Comparison of ENCODE assay signal across 13 cellular contexts in genomic region chr16:50635505-50636392, GRCh38. TPM values are rescaled to one million over a fixed set of nuclear protein-coding genes. Genes with fewer than 3 reads are reported as not detected.
DNase-seq lines count a peak whose midpoint lies in the region; ATAC-seq and TF ChIP-seq lines count a peak whose summit lies in the region.
"Had no signal": no experiment of that assay in that cellular context is flagged by ENCODE, and none has a peak within 500 bp of the region (broad histone marks: within the 10 kb centered on the region; RNA-seq: fewer than 3 reads in every experiment).

No MANE protein-coding gene starts in this region.

- TF ChIP-seq CTCF in SK-N-SH (IDR thresholded peaks at IDR 0.05) (no peak), HL-60 (IDR thresholded peaks at IDR 0.05; ENCODE audit: insufficient read depth, low read length) (no peak), adrenal gland (IDR thresholded peaks at IDR 0.05) (no peak)

- no peak overlapping the region for H2BK15ac ChIP-seq in neuronal stem cell (ENCODE audit: low read length)

- DNase-seq in SK-N-SH (peak; percentile 53), HL-60 (ENCODE audit: low read depth in 1 of 2, low spot score in 1 of 2) (peak; percentile 44 to 65), neuronal stem cell (ENCODE audit: low spot score) (no peak), superior temporal gyrus (ENCODE audit: extremely low spot score) (no peak), adrenal gland (no peak), hypothalamus (lab: John Stamatoyannopoulos, UW) (no peak)
- peak; percentile 23 to 40 for DNase-seq in activated CD4-positive, alpha-beta T cell treated with anti-CD3 and anti-CD28 coated beads, Interleukin-2, amount 50 U/mL, for 48 hours
- DNase-seq: EL, NCI-H2029 treated with DMSO at 0.1 percent for 48 hours had no signal

- ATAC-seq in SK-N-SH treated with all-trans-retinoic acid at 6 μM for 48 hours, result no peak

- H3K79me1 ChIP-seq in neuronal stem cell (ENCODE audit: low read depth, low read length), result no peaks in the 10 kb centered on the region

- no peak overlapping the region for H3K4me3 ChIP-seq in SK-N-SH (ENCODE audit: low read depth in 2 of 2, low read length in 1 of 2)
- no peak overlapping the region for H3K4me3 ChIP-seq in HL-60 (replicated peaks; ENCODE audit: insufficient read depth, low read length)
- no peak overlapping the region for H3K4me3 ChIP-seq in neuronal stem cell (ENCODE audit: low read length in 2 of 2)
- no peak overlapping the region for H3K4me3 ChIP-seq in adrenal gland

- H4K20me1 ChIP-seq in SK-N-SH (ENCODE audit: insufficient read depth), result no peaks in the 10 kb centered on the region

- H3K18ac ChIP-seq in neuronal stem cell (ENCODE audit: low read length), result no peak overlapping the region

- H3F3A ChIP-seq in SK-N-SH (replicated peaks; ENCODE audit: insufficient read depth), result no peaks in the 10 kb centered on the region

- TF ChIP-seq POLR2A in adrenal gland (IDR thresholded peaks at IDR 0.05), result no peak

- WGBS in SK-N-SH (ENCODE audit: low lambda C conversion rate), result 56% methylated on average over 16 of the region's 17 CpGs
- WGBS in neuronal stem cell (ENCODE audit: extremely low coverage in 2 of 2, insufficient read length in 2 of 2, insufficient replicate concordance in 1 of 2), 2 donors, result no CpG with 5 or more reads among the region's 17 CpGs
- WGBS in adrenal gland, 4 donors, result 71 to 79% (median 78%) methylated on average over 15 to 17 of the region's 17 CpGs

- no peak overlapping the region for H4K91ac ChIP-seq in neuronal stem cell (ENCODE audit: low read depth, low read length, poor library complexity)

- H2BK5ac ChIP-seq in neuronal stem cell (ENCODE audit: low read length), result no peak overlapping the region

- H2AFZ ChIP-seq in SK-N-SH (ENCODE audit: low read depth) (no peak overlapping the region), neuronal stem cell (ENCODE audit: low read length) (peak overlapping the region; percentile 8)

- H3K27me3 ChIP-seq in SK-N-SH (ENCODE audit: insufficient read depth), result no peaks in the 10 kb centered on the region
- H3K27me3 ChIP-seq in HL-60 (ENCODE audit: insufficient read depth, poor library complexity, severe bottlenecking), result peaks cover 2% of the 10 kb centered on the region
- no peaks in the 10 kb centered on the region for H3K27me3 ChIP-seq in neuronal stem cell (ENCODE audit: control insufficient read depth in 3 of 3, insufficient read depth in 3 of 3, low read depth in 1 of 3, low read length in 3 of 3)
- H3K27me3 ChIP-seq in adrenal gland, result no peaks in the 10 kb centered on the region

- H3K36me3 ChIP-seq in SK-N-SH (replicated peaks in 1 of 2; ENCODE audit: control insufficient read depth in 1 of 2, insufficient read depth in 2 of 2, low read length in 1 of 2) (no peaks in the 10 kb centered on the region), neuronal stem cell (replicated peaks in 1 of 2; ENCODE audit: control insufficient read depth in 2 of 2, insufficient read depth in 2 of 2, low read length in 2 of 2) (peaks cover 0 to 10% of the 10 kb centered on the region in 2 donors), adrenal gland (replicated peaks in 1 of 2) (no peaks in the 10 kb centered on the region)

- CTCF ChIA-PET in SK-N-SH (lab: Yijun Ruan, JAX), result interaction anchor here (0.9 to 4.1 kb wide), 5 partner anchors 9 to 131 kb away, joined by 3 to 17 read pairs (median 3); no protein-coding TSS in a partner anchor

- intact Hi-C loops in adrenal gland (cut with DNase I), result no loop called here

- H2AK5ac ChIP-seq in neuronal stem cell (ENCODE audit: low read depth, low read length), result no peak overlapping the region

- H3K14ac ChIP-seq in neuronal stem cell (ENCODE audit: low read length), result no peak overlapping the region

- POLR2A ChIA-PET in SK-N-SH (lab: Yijun Ruan, JAX), result no interaction called here

- no peaks in the 10 kb centered on the region; a peak in 1 of 4 replicates for H3K4me1 ChIP-seq in SK-N-SH (ENCODE audit: control insufficient read depth in 1 of 2, insufficient read depth in 2 of 2, low read depth in 1 of 2, low read length in 1 of 2)
- H3K4me1 ChIP-seq in neuronal stem cell (ENCODE audit: control insufficient read depth in 2 of 2, insufficient read depth in 1 of 2, low read depth in 1 of 2, low read length in 2 of 2), result no peaks in the 10 kb centered on the region
- H3K4me1 ChIP-seq in adrenal gland (replicated peaks in 1 of 2), result peaks cover 0 to 8% of the 10 kb centered on the region in 2 donors

- no peak overlapping the region for H3K27ac ChIP-seq in SK-N-SH (ENCODE audit: low read depth in 2 of 2, low read length in 1 of 2)
- H3K27ac ChIP-seq in HL-60 (replicated peaks), result no peak overlapping the region
- H3K27ac ChIP-seq in neuronal stem cell (replicated peaks; ENCODE audit: low read length), result no peak overlapping the region
- H3K27ac ChIP-seq in adrenal gland, result no peak overlapping the region

- no peak overlapping the region for H3K4ac ChIP-seq in neuronal stem cell (ENCODE audit: low read length)

- H3K9me2 ChIP-seq in SK-N-SH, result no peaks in the 10 kb centered on the region

- no peak overlapping the region for H2BK12ac ChIP-seq in neuronal stem cell (ENCODE audit: low read length)

- H4K8ac ChIP-seq in neuronal stem cell (ENCODE audit: low read depth, low read length), result no peak overlapping the region

- no peaks in the 10 kb centered on the region for H3K9me3 ChIP-seq in SK-N-SH
- no peaks in the 10 kb centered on the region for H3K9me3 ChIP-seq in neuronal stem cell (replicated peaks in 1 of 2; ENCODE audit: control insufficient read depth in 2 of 2, insufficient read depth in 1 of 2, low read depth in 1 of 2, low read length in 2 of 2)
- no peaks in the 10 kb centered on the region for H3K9me3 ChIP-seq in adrenal gland (replicated peaks in 1 of 3)

- H3K79me2 ChIP-seq in SK-N-SH (ENCODE audit: insufficient read depth), result no peaks in the 10 kb centered on the region

- no peak for TF ChIP-seq EP300 in SK-N-SH (IDR thresholded peaks at IDR 0.05; ENCODE audit: borderline replicate concordance in 1 of 2, low read depth in 1 of 2, low read length in 1 of 2)

- H3K9ac ChIP-seq in SK-N-SH (no peak overlapping the region), neuronal stem cell (ENCODE audit: low read depth, low read length, poor library complexity) (no peak overlapping the region)

- no peak for TF ChIP-seq RAD21 in SK-N-SH (IDR thresholded peaks at IDR 0.05; ENCODE audit: low read length)

- H2BK120ac ChIP-seq in neuronal stem cell (ENCODE audit: low read depth, low read length), result no peak overlapping the region

- no peak overlapping the region for H3K23ac ChIP-seq in neuronal stem cell (ENCODE audit: low read depth, low read length, poor library complexity)

- H3K4me2 ChIP-seq in SK-N-SH (no peak overlapping the region), neuronal stem cell (ENCODE audit: insufficient read depth, low read length, poor library complexity, severe bottlenecking) (no peak overlapping the region)

TF ChIP-seq in SK-N-SH, 30 proteins besides CTCF, POLR2A, EP300 and RAD21:
- TF ChIP-seq, protein P1, sequence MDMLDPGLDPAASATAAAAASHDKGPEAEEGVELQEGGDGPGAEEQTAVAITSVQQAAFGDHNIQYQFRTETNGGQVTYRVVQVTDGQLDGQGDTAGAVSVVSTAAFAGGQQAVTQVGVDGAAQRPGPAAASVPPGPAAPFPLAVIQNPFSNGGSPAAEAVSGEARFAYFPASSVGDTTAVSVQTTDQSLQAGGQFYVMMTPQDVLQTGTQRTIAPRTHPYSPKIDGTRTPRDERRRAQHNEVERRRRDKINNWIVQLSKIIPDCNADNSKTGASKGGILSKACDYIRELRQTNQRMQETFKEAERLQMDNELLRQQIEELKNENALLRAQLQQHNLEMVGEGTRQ (IDR thresholded peaks at IDR 0.05; ENCODE audit: borderline replicate concordance, low read depth, low read length), result no peak
- TF ChIP-seq USF1 (IDR thresholded peaks at IDR 0.05; ENCODE audit: borderline replicate concordance, low read depth), result peak; percentile 32; the same call in 1 of the 2 replicates
TF ChIP-seq in SK-N-SH: peak in this region for 1.

TF ChIP-seq in SK-N-SH treated with all-trans-retinoic acid at 6 μM for 48 hours, 23 proteins besides CTCF, POLR2A, EP300 and RAD21:
- TF ChIP-seq TCF4 (CRISPR knock-in tag; IDR thresholded peaks at IDR 0.05; ENCODE audit: borderline replicate concordance) (no peak), OSR1 (CRISPR knock-in tag; IDR thresholded peaks at IDR 0.05) (no peak)
- TF ChIP-seq, protein P2, sequence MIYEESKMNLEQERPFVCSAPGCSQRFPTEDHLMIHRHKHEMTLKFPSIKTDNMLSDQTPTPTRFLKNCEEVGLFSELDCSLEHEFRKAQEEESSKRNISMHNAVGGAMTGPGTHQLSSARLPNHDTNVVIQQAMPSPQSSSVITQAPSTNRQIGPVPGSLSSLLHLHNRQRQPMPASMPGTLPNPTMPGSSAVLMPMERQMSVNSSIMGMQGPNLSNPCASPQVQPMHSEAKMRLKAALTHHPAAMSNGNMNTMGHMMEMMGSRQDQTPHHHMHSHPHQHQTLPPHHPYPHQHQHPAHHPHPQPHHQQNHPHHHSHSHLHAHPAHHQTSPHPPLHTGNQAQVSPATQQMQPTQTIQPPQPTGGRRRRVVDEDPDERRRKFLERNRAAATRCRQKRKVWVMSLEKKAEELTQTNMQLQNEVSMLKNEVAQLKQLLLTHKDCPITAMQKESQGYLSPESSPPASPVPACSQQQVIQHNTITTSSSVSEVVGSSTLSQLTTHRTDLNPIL (CRISPR knock-in tag; IDR thresholded peaks at IDR 0.05; ENCODE audit: low read depth), result no peak

RNA-seq across cellular contexts. Expression of gene SNX20, which starts 45.4 kb away (rescaled TPM):
- polyA plus RNA-seq in SK-N-SH (2012; rRNA removed) (not detected in 2 replicates), adrenal gland (1 to 10 TPM in 2 of 3 donors, under 1 TPM in 1; 0.93 to 3.3 (median 1.0) TPM)
- polyA plus RNA-seq in SK-N-SH (2012; cell fraction: cytosol; rRNA removed), result not detected in 2 replicates
- not detected in 2 replicates for polyA plus RNA-seq in SK-N-SH (2012; cell fraction: nucleus; rRNA removed)
- not detected for polyA plus RNA-seq in neuronal stem cell (2013, experiment 1 of 2)
- polyA plus RNA-seq in neuronal stem cell (2013, experiment 2 of 2), result not detected
- 1 to 10 TPM in 7 of 8 donors, under 1 TPM in 1; 0.12 to 4.0 (median 3.1) TPM for total RNA-seq in adrenal gland
- total RNA-seq: RPMI7951 had no signal
- polyA plus RNA-seq: keratinocyte, neural cell had no signal

RNA-seq across cellular contexts. Expression of gene NOD2, which starts 57.7 kb away (rescaled TPM):
- polyA plus RNA-seq in SK-N-SH (2012; rRNA removed) (not detected in 2 replicates), adrenal gland (1 to 10 TPM in 1 of 3 donors, under 1 TPM in 2; 0.18 to 1.5 (median 0.57) TPM)
- under 0.01 and 0.01 TPM in 2 replicates for polyA plus RNA-seq in SK-N-SH (2012; cell fraction: cytosol; rRNA removed)
- 0.05 TPM in 1 of 2 replicates, not detected in the other for polyA plus RNA-seq in SK-N-SH (2012; cell fraction: nucleus; rRNA removed)
- 0.14 TPM for polyA plus RNA-seq in neuronal stem cell (2013, experiment 1 of 2)
- 0.06 TPM for polyA plus RNA-seq in neuronal stem cell (2013, experiment 2 of 2)
- total RNA-seq in adrenal gland, result 1 to 10 TPM in 5 of 8 donors, under 1 TPM in 3; 0.12 to 3.7 (median 1.5) TPM
- polyA plus RNA-seq: neural cell had no signal

Comparison
In these comparisons a context has a peak if more than half of its experiments do, and no peak if none do; other contexts are left out.
1. DNase-seq: peak in SK-N-SH (single experiment), HL-60 (2 of 2) and activated CD4-positive, alpha-beta T cell treated with anti-CD3 and anti-CD28 coated beads, Interleukin-2, amount 50 U/mL, for 48 hours (2 of 2); none in neuronal stem cell (single experiment), superior temporal gyrus (single experiment), adrenal gland (0 of 7) and hypothalamus (0 of 51).